Comparison of ENCODE assay signal across 25 cellular contexts in the genomic region with DNA sequence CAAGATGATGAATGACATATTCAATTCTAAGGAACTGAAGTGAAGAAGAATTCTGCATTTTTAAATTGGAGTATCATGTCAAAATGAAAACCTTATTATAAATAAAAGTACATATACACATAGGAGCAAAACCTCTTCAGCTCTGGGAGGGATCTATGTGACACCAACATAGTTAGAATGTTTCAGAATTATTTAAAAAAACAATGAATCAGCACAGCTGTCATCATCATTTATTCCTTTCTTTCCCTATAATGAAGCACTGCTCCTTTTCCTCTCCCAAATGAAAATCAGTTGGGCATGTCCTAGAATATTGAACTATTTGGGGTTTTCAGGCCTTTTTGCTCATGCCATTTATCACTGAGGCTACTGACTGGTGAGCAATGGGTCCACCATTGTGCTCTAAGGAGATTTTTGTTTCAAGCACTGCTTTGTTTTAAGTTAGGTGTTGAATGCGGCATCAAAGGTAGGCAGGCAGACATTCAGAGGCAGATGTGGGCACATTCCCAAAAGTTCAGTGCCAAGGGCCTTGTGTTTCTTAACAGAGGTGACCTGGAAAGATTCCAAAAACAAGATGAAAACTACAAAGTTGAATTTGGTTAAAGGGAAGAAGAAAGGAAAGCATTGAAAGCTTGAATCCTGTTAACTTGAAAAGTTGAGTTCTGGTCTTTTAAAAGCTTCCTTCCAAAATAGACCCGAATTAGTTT.
DNase-seq lines count a peak whose midpoint lies in the region; ATAC-seq, FAIRE-seq and TF ChIP-seq lines count a peak whose summit lies in the region.
"Had no signal": no experiment of that assay in that cellular context is flagged by ENCODE, and none has a peak within 500 bp of the region (broad histone marks: within the 10 kb centered on the region; RNA-seq: fewer than 3 reads in every experiment).

No MANE protein-coding gene starts in this region.

- intact Hi-C loops in endothelial cell of umbilical vein (cut with micrococcal nuclease): no loop called here
- intact Hi-C loops in Caco-2 (cut with micrococcal nuclease; ENCODE audit: unreplicated experiment): no loop called here

- H3K4me3 Mint-ChIP-seq in nephron: no peak overlapping the region
- no peak overlapping the region for H3K4me3 Mint-ChIP-seq in Caco-2 (ENCODE audit: unreplicated experiment)
- H3K4me3 Mint-ChIP-seq: activated T-helper 1 cell treated with anti-CD3 and anti-CD28 coated beads, Interleukin-12 subunit alpha, Interleukin-12 subunit beta, Interleukin-2, Interleukin-4 antibody, amounts not matched to agents 30 ng/mL and 10 ng/mL and 1 ng/mL, durations not matched to agents 14 hours and 24 hours and 36 hours; CD4-positive, CD25-positive, alpha-beta regulatory T cell; GM23338; mesothelial cell of epicardium; natural killer cell treated with Interleukin-12 subunit alpha and Interleukin-12 subunit beta and Interleukin-15 and Interleukin-18, amount 100 ng/mL, for 72 hours; stimulated activated naive CD8-positive, alpha-beta T cell treated with anti-CD3 and anti-CD28 coated beads, Interleukin-15, Interleukin-2, amounts not matched to agents 100 ng/mL and 50 ng/mL, for 24 hours; WTC11 had no signal

- no peak for TF ChIP-seq CTCF in endothelial cell of umbilical vein (IDR thresholded peaks at IDR 0.05; ENCODE audit: extremely low read depth in 1 of 2, insufficient read depth in 1 of 2, low read depth in 1 of 2, low read length in 2 of 2)
- TF ChIP-seq CTCF in nephron (IDR thresholded peaks at IDR 0.05; ENCODE audit: unreplicated experiment in 3 of 3): no peak
- TF ChIP-seq CTCF in Caco-2 (IDR thresholded peaks at IDR 0.05; ENCODE audit: insufficient read depth in 1 of 2, low read depth in 1 of 2, low read length in 1 of 2, severe bottlenecking in 1 of 2, unreplicated experiment in 1 of 2): no peak

- H3K36me3 Mint-ChIP-seq in nephron (ENCODE audit: low read depth): no peaks in the 10 kb centered on the region
- H3K36me3 Mint-ChIP-seq in Caco-2 (ENCODE audit: insufficient read depth, unreplicated experiment): no peaks in the 10 kb centered on the region
- H3K36me3 Mint-ChIP-seq: CD4-positive, CD25-positive, alpha-beta regulatory T cell; mesothelial cell of epicardium; WTC11 had no signal

- POLR2A ChIA-PET in endothelial cell of umbilical vein (lab: Charles Lee) (interaction anchor here (1.2 kb wide), 1 partner anchor 16 kb away, joined by 3 read pairs; no protein-coding TSS in a partner anchor), Caco-2 (lab: Charles Lee) (no interaction called here)

- H3K9me3 Mint-ChIP-seq in nephron: no peaks in the 10 kb centered on the region
- H3K9me3 Mint-ChIP-seq in Caco-2 (ENCODE audit: unreplicated experiment): no peaks in the 10 kb centered on the region
- H3K9me3 Mint-ChIP-seq: activated T-helper 1 cell treated with anti-CD3 and anti-CD28 coated beads, Interleukin-12 subunit alpha, Interleukin-12 subunit beta, Interleukin-2, Interleukin-4 antibody, amounts not matched to agents 30 ng/mL and 10 ng/mL and 1 ng/mL, durations not matched to agents 14 hours and 24 hours and 36 hours; GM23338; mesothelial cell of epicardium; stimulated activated naive CD8-positive, alpha-beta T cell treated with anti-CD3 and anti-CD28 coated beads, Interleukin-15, Interleukin-2, amounts not matched to agents 100 ng/mL and 50 ng/mL, for 24 hours; WTC11 had no signal

- H3K9me3 ChIP-seq in endothelial cell of umbilical vein (replicated peaks; ENCODE audit: control insufficient read depth, insufficient read depth, low read length) (no peaks in the 10 kb centered on the region), Caco-2 (no peaks in the 10 kb centered on the region)
- H3K9me3 ChIP-seq: ovary had no signal

- H3K27ac Mint-ChIP-seq in nephron (peak overlapping the region; percentile 34 to 74 (median 70)), Caco-2 (ENCODE audit: unreplicated experiment) (no peak overlapping the region)
- H3K27ac Mint-ChIP-seq: activated T-helper 1 cell treated with anti-CD3 and anti-CD28 coated beads, Interleukin-12 subunit alpha, Interleukin-12 subunit beta, Interleukin-2, Interleukin-4 antibody, amounts not matched to agents 30 ng/mL and 10 ng/mL and 1 ng/mL, durations not matched to agents 14 hours and 24 hours and 36 hours; CD4-positive, CD25-positive, alpha-beta regulatory T cell; GM23338; mesothelial cell of epicardium; natural killer cell treated with Interleukin-12 subunit alpha and Interleukin-12 subunit beta and Interleukin-15 and Interleukin-18, amount 100 ng/mL, for 72 hours; stimulated activated naive CD8-positive, alpha-beta T cell treated with anti-CD3 and anti-CD28 coated beads, Interleukin-15, Interleukin-2, amounts not matched to agents 100 ng/mL and 50 ng/mL, for 24 hours; WTC11 had no signal

- FAIRE-seq in endothelial cell of umbilical vein (lab: Jason Lieb, UNC): no peak

- H3K27ac ChIP-seq in endothelial cell of umbilical vein (ENCODE audit: insufficient read depth, low read depth, low read length): no peak overlapping the region
- H3K27ac ChIP-seq: ovary had no signal

- H4K20me1 ChIP-seq in endothelial cell of umbilical vein (replicated peaks; ENCODE audit: control insufficient read depth, extremely low read depth, insufficient read depth, low read length): no peaks in the 10 kb centered on the region

- no peak for ATAC-seq in HG02678 (IDR thresholded peaks at IDR 0.05; ENCODE audit: unreplicated experiment)
- ATAC-seq in GM18909 (IDR thresholded peaks at IDR 0.05; ENCODE audit: poor library complexity, unreplicated experiment): no peak
- ATAC-seq: GM23338; left cardiac atrium; natural killer cell treated with Interleukin-12 subunit alpha and Interleukin-12 subunit beta and Interleukin-15 and Interleukin-18, amount 100 ng/mL, for 72 hours; WTC11 had no signal

- H3K36me3 ChIP-seq in endothelial cell of umbilical vein (ENCODE audit: control insufficient read depth in 2 of 2, extremely low read depth in 1 of 2, insufficient read depth in 2 of 2, low read length in 2 of 2) (no peaks in the 10 kb centered on the region), Caco-2 (ENCODE audit: control insufficient read depth, insufficient read depth, low read length) (no peaks in the 10 kb centered on the region)
- H3K36me3 ChIP-seq: ovary had no signal

- peak overlapping the region; percentile 79 for H2AFZ ChIP-seq in endothelial cell of umbilical vein (ENCODE audit: low read depth, low read length)
- H2AFZ ChIP-seq: GM23338 had no signal

- H3K4me1 Mint-ChIP-seq in nephron (peaks cover 33% of the 10 kb centered on the region), Caco-2 (ENCODE audit: low read depth, unreplicated experiment) (no peaks in the 10 kb centered on the region)
- H3K4me1 Mint-ChIP-seq: CD4-positive, CD25-positive, alpha-beta regulatory T cell had no signal

- no peak overlapping the region for H3K4me2 ChIP-seq in endothelial cell of umbilical vein (ENCODE audit: insufficient read depth, low read length)
- H3K4me2 ChIP-seq: GM23338 had no signal

- dilution Hi-C loops in endothelial cell of umbilical vein (cut with MboI; ENCODE audit: extremely low pct_ligation_motif_present, low sequenced_read_pairs): no loop called here

- H3K27me3 ChIP-seq in endothelial cell of umbilical vein (ENCODE audit: control insufficient read depth in 2 of 2, insufficient read depth in 2 of 2, low read length in 2 of 2): no peaks in the 10 kb centered on the region
- no peaks in the 10 kb centered on the region for H3K27me3 ChIP-seq in Caco-2 (replicated peaks; ENCODE audit: control insufficient read depth, insufficient read depth, low read length)
- H3K27me3 ChIP-seq: ovary had no signal

- BruUV-seq in endothelial cell of umbilical vein (replicated peaks; lab: Mats Ljungman, UMichigan) (no TSS peak), Caco-2 (replicated peaks; lab: Mats Ljungman, UMichigan) (no TSS peak)

- H3K4me1 ChIP-seq in endothelial cell of umbilical vein (ENCODE audit: control insufficient read depth, extremely low read depth, insufficient read depth, low read length) (peaks cover 8% of the 10 kb centered on the region), Caco-2 (no peaks in the 10 kb centered on the region)

- no peaks in the 10 kb centered on the region for H3K79me2 ChIP-seq in endothelial cell of umbilical vein (ENCODE audit: control insufficient read depth, insufficient read depth, low read length)

- H3K4me3 ChIP-seq in endothelial cell of umbilical vein (replicated peaks in 1 of 3; ENCODE audit: insufficient read depth in 1 of 3, low read depth in 1 of 3, low read length in 3 of 3) (no peak overlapping the region), Caco-2 (ENCODE audit: low read depth, low read length) (no peak overlapping the region)
- H3K4me3 ChIP-seq: GM23338, ovary had no signal

- H3K9ac ChIP-seq in endothelial cell of umbilical vein (replicated peaks; ENCODE audit: extremely low read depth, insufficient read depth, low read length): no peak overlapping the region

- TF ChIP-seq POLR2A in endothelial cell of umbilical vein (IDR thresholded peaks at IDR 0.05; ENCODE audit: low read depth, low read length): no peak

- CTCF ChIA-PET in endothelial cell of umbilical vein (lab: Charles Lee): interaction anchor here (0.9 to 1.8 kb wide), 3 partner anchors 12 to 95 kb away, joined by 3 to 4 read pairs (median 3); no protein-coding TSS in a partner anchor
- CTCF ChIA-PET in Caco-2 (lab: Charles Lee): no interaction called here

- DNase-seq in EH (ENCODE audit: low read depth) (peak; percentile 62), M059J (ENCODE audit: low read depth) (peak; percentile 9), endothelial cell of umbilical vein (ENCODE audit: low read depth, low spot score) (peak; percentile 31), Caco-2 (no peak), NOMO-1 treated with DMSO at 0.1 percent for 48 hours (lab: John Stamatoyannopoulos, UW; ENCODE audit: unreplicated experiment) (no peak)
- DNase-seq: activated naive CD4-positive, alpha-beta T cell treated with anti-CD3 and anti-CD28 coated beads, Interleukin-2, amount 50 U/mL, for 16 hours; CD4-positive, CD25-positive, alpha-beta regulatory T cell; dermis blood vessel endothelial cell; Karpas-422; left cardiac atrium; NCI-H187 treated with DMSO at 0.1 percent for 48 hours; NCI-H446; ovary; stimulated activated CD4-positive, alpha-beta T cell treated with anti-CD3 and anti-CD28 coated beads, Interleukin-15, amount 100 ng/mL, for 24 hours; T1000; trophoblast cell had no signal

- no peaks in the 10 kb centered on the region for H3K9me1 ChIP-seq in endothelial cell of umbilical vein (replicated peaks; ENCODE audit: control insufficient read depth, extremely low read depth, insufficient read depth, low read length)

- H3K27me3 Mint-ChIP-seq in nephron (ENCODE audit: low read depth): no peaks in the 10 kb centered on the region
- H3K27me3 Mint-ChIP-seq in Caco-2 (ENCODE audit: insufficient read depth, unreplicated experiment): peaks cover 5% of the 10 kb centered on the region
- H3K27me3 Mint-ChIP-seq: CD4-positive, CD25-positive, alpha-beta regulatory T cell; natural killer cell treated with Interleukin-12 subunit alpha and Interleukin-12 subunit beta and Interleukin-15 and Interleukin-18, amount 100 ng/mL, for 72 hours; stimulated activated naive CD8-positive, alpha-beta T cell treated with anti-CD3 and anti-CD28 coated beads, Interleukin-15, Interleukin-2, amounts not matched to agents 100 ng/mL and 50 ng/mL, for 24 hours had no signal

TF ChIP-seq in endothelial cell of umbilical vein, 7 proteins besides CTCF, POLR2A, EP300 and RAD21 (continues in another document):
- no peak for TF ChIP-seq GATA2 (IDR thresholded peaks at IDR 0.05; ENCODE audit: insufficient read depth, insufficient read length, low read depth, low read length)

Comparison
In these comparisons a context has a peak if more than half of its experiments do, and no peak if none do; other contexts are left out.
1. DNase-seq: peak in EH (single experiment), M059J (single experiment) and endothelial cell of umbilical vein (single experiment); none in Caco-2 (0 of 2) and NOMO-1 treated with DMSO at 0.1 percent for 48 hours (single experiment).